Comparison of ENCODE assay signal across 8 cellular contexts in genomic region chr11:62727833-62728721, GRCh38. TPM values are rescaled to one million over a fixed set of nuclear protein-coding genes. Genes with fewer than 3 reads are reported as not detected.
DNase-seq lines count a peak whose midpoint lies in the region; ATAC-seq and TF ChIP-seq lines count a peak whose summit lies in the region.

Gene TTC9C (plus strand): TSS chr11:62728486. CDS start chr11:62728849, 363 bp downstream.

- H2AFZ ChIP-seq in IMR-90 (replicated peaks; ENCODE audit: low read length, poor library complexity), result peak within 1 kb of the TSS; percentile 98

- intact Hi-C loops in IMR-90 (cut with micrococcal nuclease), result loop anchor here (5.0 kb wide), 2 partner anchors 34 to 134 kb away; partner anchors contain the start of gene POLR2G

- TF ChIP-seq CTCF in IMR-90 (conservative IDR thresholded peaks at IDR 0.05; ENCODE audit: low read depth, low read length) (no peak), epithelial cell of esophagus (IDR thresholded peaks at IDR 0.05; ENCODE audit: insufficient read depth, low read depth, low read length, missing control alignments) (no peak)

- H3K4me1 ChIP-seq in IMR-90 (ENCODE audit: control insufficient read depth, insufficient read depth, low read length), result peaks cover 4% of the 10 kb centered on the region
- H3K4me1 ChIP-seq in mononuclear cell (ENCODE audit: insufficient read depth, low read length), result peaks cover 53% of the 10 kb centered on the region

- H3K4me3 ChIP-seq in IMR-90 (ENCODE audit: insufficient read depth, low read depth, low read length) (peak within 1 kb of the TSS; percentile 85), epithelial cell of esophagus (ENCODE audit: low read length) (peak within 1 kb of the TSS; percentile 94), mononuclear cell (ENCODE audit: low read length) (peak within 1 kb of the TSS; percentile 99)

- no peak for TF ChIP-seq RAD21 in IMR-90 (IDR thresholded peaks at IDR 0.05; ENCODE audit: low read length)

- peak within 1 kb of the TSS; percentile 93 for H4K5ac ChIP-seq in IMR-90 (ENCODE audit: low read depth, low read length)

- peaks cover 42% of the 10 kb centered on the region for H4K20me1 ChIP-seq in IMR-90 (ENCODE audit: insufficient read depth, low read length)

- H3K18ac ChIP-seq in IMR-90 (ENCODE audit: low read depth, low read length), result peak within 1 kb of the TSS; percentile 82

- H3K27me3 ChIP-seq in IMR-90 (ENCODE audit: control insufficient read depth, insufficient read depth, low read length) (no peaks in the 10 kb centered on the region), mononuclear cell (ENCODE audit: insufficient read depth, low read length) (no peaks in the 10 kb centered on the region)

- peak within 1 kb of the TSS; percentile 68; the same call in 1 of the 2 replicates for H2BK20ac ChIP-seq in IMR-90 (ENCODE audit: low read depth, low read length)

- H3K14ac ChIP-seq in IMR-90 (replicated peaks; ENCODE audit: low read depth, low read length), result peak within 1 kb of the TSS; percentile 99

- H3K4me2 ChIP-seq in IMR-90 (ENCODE audit: low read depth, low read length), result peak within 1 kb of the TSS; percentile 91

- peak within 1 kb of the TSS; percentile 95 for H2BK120ac ChIP-seq in IMR-90 (ENCODE audit: low read depth, low read length)

- H3K27ac ChIP-seq in IMR-90 (ENCODE audit: insufficient read depth, low read length), result peak within 1 kb of the TSS; percentile 94

- H3K4ac ChIP-seq in IMR-90 (ENCODE audit: low read depth, low read length), result peak within 1 kb of the TSS; percentile 98

- dilution Hi-C loops in IMR-90 (cut with HindIII; ENCODE audit: low sequenced_read_pairs, unreplicated experiment), result no loop called here

- H3K23ac ChIP-seq in IMR-90 (ENCODE audit: low read depth, low read length), result peak within 1 kb of the TSS; percentile 98

- CTCF ChIA-PET in IMR-90 (lab: Yijun Ruan, JAX), result interaction anchor here (0.6 kb wide), 2 partner anchors 134 to 333 kb away, joined by 3 to 4 read pairs; no protein-coding TSS in a partner anchor

- H3K9me1 ChIP-seq in IMR-90 (ENCODE audit: insufficient read depth, low read length), result no peaks in the 10 kb centered on the region

- TF ChIP-seq POLR2A in IMR-90 (IDR thresholded peaks at IDR 0.05; ENCODE audit: low read depth, low read length), result peak; percentile 58; the same call in 1 of the 2 replicates

- H4K8ac ChIP-seq in IMR-90 (ENCODE audit: low read depth in 2 of 2, low read length in 2 of 2), result peak within 1 kb of the TSS; percentile 98 to 100

- in situ Hi-C loops in IMR-90 (cut with MboI; ENCODE audit: low sequenced_read_pairs), result no loop called here

- H2AK9ac ChIP-seq in IMR-90 (replicated peaks; ENCODE audit: low read depth, low read length, poor library complexity), result peak within 1 kb of the TSS; percentile 99

- DNase-seq in DMS 273 (lab: John Stamatoyannopoulos, UW; ENCODE audit: unreplicated experiment) (peak; percentile 97), IMR-90 (peak; percentile 97), OCI-M1 (lab: John Stamatoyannopoulos, UW) (peak; percentile 99), activated T-cell treated with anti-CD3 and anti-CD28 coated beads for 24 hours (ENCODE audit: low read depth) (peak; percentile 81), epithelial cell of esophagus (ENCODE audit: low read depth) (peak; percentile 98)
- peak; percentile 60 to 76 for DNase-seq in stimulated activated CD8-positive, alpha-beta memory T cell treated with anti-CD3 and anti-CD28 coated beads, Interleukin-4, amount 100 ng/mL, for 1 hour (ENCODE audit: low read depth in 2 of 2, low spot score in 1 of 2)

- peak within 1 kb of the TSS; percentile 99 for H3K56ac ChIP-seq in IMR-90 (ENCODE audit: extremely low read depth, insufficient read depth, low read length)

- H4K91ac ChIP-seq in IMR-90 (ENCODE audit: insufficient read depth, low read depth, low read length), result peak within 1 kb of the TSS; percentile 99

- peaks cover 7% of the 10 kb centered on the region for H3K36me3 ChIP-seq in IMR-90 (ENCODE audit: control insufficient read depth, insufficient read depth, low read length)

- peak within 1 kb of the TSS; percentile 94 for H2AK5ac ChIP-seq in IMR-90 (ENCODE audit: low read depth, low read length)

- H3K9me3 ChIP-seq in IMR-90 (ENCODE audit: control insufficient read depth, insufficient read depth, low read length) (no peaks in the 10 kb centered on the region), mononuclear cell (ENCODE audit: low read depth, low read length) (no peaks in the 10 kb centered on the region)

- H3K79me1 ChIP-seq in IMR-90 (ENCODE audit: low read depth in 1 of 2, low read length in 2 of 2), result peaks cover 7 to 28% of the 10 kb centered on the region in 2 experiments; a peak in 3 of 4 replicates

- WGBS in IMR-90 (ENCODE audit: extremely low coverage in 2 of 2, insufficient read length in 1 of 2), 2 experiments, result no CpG with 5 or more reads among the region's 40 CpGs

- no TSS peak for BruUV-seq in IMR-90 (replicated peaks; lab: Mats Ljungman, UMichigan)

- H3K9ac ChIP-seq in IMR-90 (ENCODE audit: low read depth, low read length), result peak within 1 kb of the TSS; percentile 88

- peak within 1 kb of the TSS; percentile 95 for H2BK5ac ChIP-seq in IMR-90 (ENCODE audit: low read depth, low read length, poor library complexity, severe bottlenecking)

- ATAC-seq in GM21528 (IDR thresholded peaks at IDR 0.05; ENCODE audit: low FRiP score, unreplicated experiment) (peak; percentile 58), IMR-90 (ENCODE audit: low read depth) (peak; percentile 57)

- peak within 1 kb of the TSS; percentile 93; the same call in 1 of the 3 replicates for H2BK15ac ChIP-seq in IMR-90 (ENCODE audit: low read depth, low read length)

- POLR2A ChIA-PET in IMR-90 (lab: Charles Lee; ENCODE audit: unreplicated experiment), result interaction anchor here (0.8 to 1.8 kb wide), 7 partner anchors 10 to 128 kb away, joined by 3 to 7 read pairs (median 5); partner anchors contain the start of genes LBHD1, STX5, UQCC3 and ZBTB3

TF ChIP-seq in IMR-90, 13 proteins besides CTCF, POLR2A, EP300 and RAD21:
- TF ChIP-seq CEBPB (IDR thresholded peaks at IDR 0.05; ENCODE audit: low read depth, low read length), result peak; percentile 83
- no peak for TF ChIP-seq MAFK (IDR thresholded peaks at IDR 0.05; ENCODE audit: low read depth, low read length)
- peak; percentile 97 for TF ChIP-seq RFX5 (IDR thresholded peaks at IDR 0.05; ENCODE audit: low read depth, low read length)
- TF ChIP-seq MAZ (IDR thresholded peaks at IDR 0.05; ENCODE audit: borderline replicate concordance, low read depth, low read length), result peak; percentile 18; the same call in 1 of the 2 replicates
- TF ChIP-seq CHD1 (IDR thresholded peaks at IDR 0.05; ENCODE audit: low read depth, low read length), result no peak
- peak; percentile 39; the same call in 1 of the 2 replicates for TF ChIP-seq FOS (IDR thresholded peaks at IDR 0.05; ENCODE audit: low read depth, low read length)
- TF ChIP-seq MXI1 (IDR thresholded peaks at IDR 0.05; ENCODE audit: borderline replicate concordance, low read depth, low read length), result no peak
- no peak; the same call in 1 of the 2 replicates for TF ChIP-seq BHLHE40 (IDR thresholded peaks at IDR 0.05; ENCODE audit: low read depth, low read length)
- no peak for TF ChIP-seq USF2 (IDR thresholded peaks at IDR 0.05; ENCODE audit: low read depth, low read length)
- TF ChIP-seq SMC3 (IDR thresholded peaks at IDR 0.05; ENCODE audit: low read depth, low read length), result no peak
- no peak for TF ChIP-seq RCOR1 (IDR thresholded peaks at IDR 0.05; ENCODE audit: insufficient replicate concordance, low read length)
- TF ChIP-seq NFE2L2 (IDR thresholded peaks at IDR 0.05; ENCODE audit: low read depth, low read length), result no peak

RNA-seq across cellular contexts. Expression of gene TTC9C, which starts in this region (rescaled TPM):
- total RNA-seq in IMR-90 (2012; rRNA removed) (37.1 and 45.5 TPM in 2 replicates), mononuclear cell (7.5 TPM)
- 29.1 and 32.9 TPM in 2 replicates for polyA plus RNA-seq in IMR-90 (2012; rRNA removed)
- 24.4 and 25.0 TPM in 2 replicates for polyA plus RNA-seq in IMR-90 (2012; cell fraction: cytosol; rRNA removed)
- 13.9 and 30.1 TPM in 2 replicates for polyA plus RNA-seq in IMR-90 (2012; cell fraction: nucleus; rRNA removed; ENCODE audit: low replicate concordance)

Comparison
In these comparisons a context has a peak if more than half of its experiments do, and no peak if none do; other contexts are left out.
1. Peak in every context shown above with its lines: DNase-seq, ATAC-seq, H3K4me3 ChIP-seq and H3K27ac ChIP-seq.